ENCODE assay signal across 8 cellular contexts in the genomic region with DNA sequence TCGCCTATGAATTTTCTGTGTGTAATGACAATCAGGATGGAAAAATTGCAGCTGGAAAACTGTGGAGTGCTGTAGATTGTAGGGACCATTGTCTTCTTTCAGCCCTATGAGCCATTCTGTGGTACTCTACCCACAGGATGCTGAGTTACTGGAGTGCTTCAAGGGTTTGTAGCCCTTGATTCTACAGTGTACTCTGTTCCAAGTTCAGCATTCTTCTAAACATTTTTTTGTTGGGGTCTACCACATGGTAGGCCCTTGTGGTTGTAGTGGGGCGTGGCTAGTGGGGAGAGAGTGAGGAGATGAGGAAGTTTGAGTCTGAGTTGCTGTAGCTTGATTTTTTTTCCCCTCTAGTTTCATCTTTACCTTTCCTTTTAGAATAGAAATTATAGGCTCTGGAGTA. TPM values are rescaled to one million over a fixed set of nuclear protein-coding genes. Genes with fewer than 3 reads are reported as not detected.
DNase-seq lines count a peak whose midpoint lies in the region; ATAC-seq lines count a peak whose summit lies in the region.

No MANE protein-coding gene starts in this region.

- peak overlapping the region; percentile 52 for H3K27ac Mint-ChIP-seq in activated CD8-positive, alpha-beta memory T cell treated with anti-CD3 and anti-CD28 coated beads, Interleukin-2, amount 10 ng/mL, durations not matched to agents 7 days and 5 days
- peak overlapping the region; percentile 86 for H3K27ac Mint-ChIP-seq in T-helper 17 cell

- DNase-seq in activated CD8-positive, alpha-beta memory T cell treated with anti-CD3 and anti-CD28 coated beads, Interleukin-2, amount 10 ng/mL, durations not matched to agents 7 days and 5 days = peak; percentile 81
- no peak for DNase-seq in activated CD8-positive, alpha-beta memory T cell treated with anti-CD3 and anti-CD28 coated beads for 24 hours
- peak in 2 of 3 donors; percentile 12 to 17 for DNase-seq in T-helper 17 cell
- DNase-seq in epithelial cell of prostate (ENCODE audit: low read depth, low spot score) = peak; percentile 16
- peak in 5 of 6 experiments; percentile 5 to 51 (median 24) for DNase-seq in stimulated activated naive CD4-positive, alpha-beta T cell (lab: John Stamatoyannopoulos, UW)
- DNase-seq in SHP77 (lab: John Stamatoyannopoulos, UW) = no peak

- ATAC-seq in activated CD8-positive, alpha-beta memory T cell treated with anti-CD3 and anti-CD28 coated beads, Interleukin-2, amount 10 ng/mL, durations not matched to agents 7 days and 5 days = peak; percentile 89
- ATAC-seq in HG03095 (IDR thresholded peaks at IDR 0.05; ENCODE audit: unreplicated experiment) (peak; percentile 63), T-helper 17 cell (peak; percentile 98), HG03439 (IDR thresholded peaks at IDR 0.05; ENCODE audit: unreplicated experiment) (no peak)

- no peak overlapping the region for H3K4me3 Mint-ChIP-seq in activated CD8-positive, alpha-beta memory T cell treated with anti-CD3 and anti-CD28 coated beads, Interleukin-2, amount 10 ng/mL, durations not matched to agents 7 days and 5 days
- H3K4me3 Mint-ChIP-seq in T-helper 17 cell = peak overlapping the region; percentile 52

- no peaks in the 10 kb centered on the region for H3K9me3 Mint-ChIP-seq in activated CD8-positive, alpha-beta memory T cell treated with anti-CD3 and anti-CD28 coated beads, Interleukin-2, amount 10 ng/mL, durations not matched to agents 7 days and 5 days (ENCODE audit: low read depth)

- CTCF ChIA-PET in activated CD8-positive, alpha-beta memory T cell treated with anti-CD3 and anti-CD28 coated beads, Interleukin-2, amount 10 ng/mL, durations not matched to agents 7 days and 5 days (lab: Charles Lee) = interaction anchor here (0.9 kb wide), 1 partner anchor 67 kb away, joined by 3 read pairs; no protein-coding TSS in a partner anchor

- no peaks in the 10 kb centered on the region for H3K27me3 Mint-ChIP-seq in activated CD8-positive, alpha-beta memory T cell treated with anti-CD3 and anti-CD28 coated beads, Interleukin-2, amount 10 ng/mL, durations not matched to agents 7 days and 5 days
- H3K27me3 Mint-ChIP-seq in T-helper 17 cell = no peaks in the 10 kb centered on the region

- H3K27ac ChIP-seq in epithelial cell of prostate = peak overlapping the region; percentile 99

- H3K4me1 Mint-ChIP-seq in activated CD8-positive, alpha-beta memory T cell treated with anti-CD3 and anti-CD28 coated beads, Interleukin-2, amount 10 ng/mL, durations not matched to agents 7 days and 5 days = peaks cover 23% of the 10 kb centered on the region
- H3K4me1 Mint-ChIP-seq in T-helper 17 cell = peaks cover 23% of the 10 kb centered on the region

- no peaks in the 10 kb centered on the region for H3K9me3 ChIP-seq in T-helper 17 cell (ENCODE audit: control insufficient read depth, low read length, poor library complexity, severe bottlenecking)

- H3K36me3 Mint-ChIP-seq in activated CD8-positive, alpha-beta memory T cell treated with anti-CD3 and anti-CD28 coated beads, Interleukin-2, amount 10 ng/mL, durations not matched to agents 7 days and 5 days = peaks cover 6% of the 10 kb centered on the region
- H3K36me3 Mint-ChIP-seq in T-helper 17 cell (ENCODE audit: low read depth) = no peaks in the 10 kb centered on the region

RNA-seq across cellular contexts. Expression of gene REEP3, which starts 33.5 kb away (rescaled TPM):
- total RNA-seq in activated CD8-positive, alpha-beta memory T cell treated with anti-CD3 and anti-CD28 coated beads, Interleukin-2, amount 10 ng/mL, durations not matched to agents 7 days and 5 days = 10 to 100 TPM; 23.4 to 27.2 TPM
- 10 to 100 TPM; 21.1 TPM for total RNA-seq in T-helper 17 cell

Comparison
In these comparisons a context has a peak if more than half of its experiments do, and no peak if none do; other contexts are left out.
1. DNase-seq: peak in activated CD8-positive, alpha-beta memory T cell treated with anti-CD3 and anti-CD28 coated beads, Interleukin-2, amount 10 ng/mL, durations not matched to agents 7 days and 5 days (single experiment), T-helper 17 cell (2 of 3), epithelial cell of prostate (single experiment) and stimulated activated naive CD4-positive, alpha-beta T cell (5 of 6); none in activated CD8-positive, alpha-beta memory T cell treated with anti-CD3 and anti-CD28 coated beads for 24 hours (single experiment) and SHP77 (0 of 2).